ENCODE assay signal across 1 cellular context in genomic region chr16:50547340-50547865, GRCh38.
TF ChIP-seq lines count a peak whose summit lies in the region.

No MANE protein-coding gene starts in this region.

TF ChIP-seq in HepG2, 621 proteins besides CTCF, POLR2A, EP300 and RAD21 (continued from another document and continues in another):
- TF ChIP-seq HOXA9 (CRISPR knock-in tag; IDR thresholded peaks at IDR 0.05; ENCODE audit: borderline replicate concordance) (no peak), ZNF546 (CRISPR knock-in tag; conservative IDR thresholded peaks at IDR 0.05) (0 out of 2 replicates have a peak, but pooled peaks have one; percentile 34), REST (IDR thresholded peaks at IDR 0.05; ENCODE audit: borderline replicate concordance in 1 of 2, low read depth in 1 of 2, low read length in 2 of 2) (0 out of 4 replicates have a peak, but pooled peaks of 1 of the 2 experiments have one; percentile 63), MTF1 (CRISPR knock-in tag; IDR thresholded peaks at IDR 0.05) (no peak), GPN1 (CRISPR knock-in tag; IDR thresholded peaks at IDR 0.05; ENCODE audit: borderline replicate concordance) (no peak), ZNF260 (CRISPR knock-in tag; IDR thresholded peaks at IDR 0.05; ENCODE audit: borderline replicate concordance, low read depth) (no peak), ETS1 (CRISPR knock-in tag; IDR thresholded peaks at IDR 0.05) (no peak), SETDB1 (CRISPR knock-in tag; IDR thresholded peaks at IDR 0.05; ENCODE audit: borderline replicate concordance) (no peak), ZNF281 (CRISPR knock-in tag; IDR thresholded peaks at IDR 0.05; ENCODE audit: borderline replicate concordance) (peak; percentile 98), HMG20A (CRISPR knock-in tag; IDR thresholded peaks at IDR 0.05; ENCODE audit: borderline replicate concordance) (peak; percentile 82; the same call in 1 of the 2 replicates), HIC2 (CRISPR knock-in tag; IDR thresholded peaks at IDR 0.05; ENCODE audit: low read depth) (peak; percentile 72; the same call in 1 of the 2 replicates), PITX1 (CRISPR knock-in tag; IDR thresholded peaks at IDR 0.05) (peak; percentile 77; the same call in 1 of the 2 replicates), U2AF2 (IDR thresholded peaks at IDR 0.05; ENCODE audit: low read depth, low read length) (no peak), HMG20B (CRISPR knock-in tag; conservative IDR thresholded peaks at IDR 0.05) (peak; percentile 72), NR3C1 (CRISPR knock-in tag; IDR thresholded peaks at IDR 0.05) (no peak), ZNF446 (CRISPR knock-in tag; IDR thresholded peaks at IDR 0.05) (no peak), ZNF496 (CRISPR knock-in tag; IDR thresholded peaks at IDR 0.05; ENCODE audit: insufficient replicate concordance) (no peak), RFX1 (IDR thresholded peaks at IDR 0.05) (no peak), YY1 (IDR thresholded peaks at IDR 0.05; ENCODE audit: insufficient read depth, insufficient replicate concordance, low read depth, low read length) (peak; percentile 60), ZNF362 (CRISPR knock-in tag; IDR thresholded peaks at IDR 0.05; ENCODE audit: borderline replicate concordance) (no peak), RORA (CRISPR knock-in tag; IDR thresholded peaks at IDR 0.05) (no peak), BRCA1 (CRISPR knock-in tag; IDR thresholded peaks at IDR 0.05) (no peak; the same call in 1 of the 2 replicates), POLR2AphosphoS5 (IDR thresholded peaks at IDR 0.05; ENCODE audit: low read depth, low read length) (no peak; the same call in 1 of the 2 replicates), SP4 (CRISPR knock-in tag; IDR thresholded peaks at IDR 0.05) (0 out of 2 replicates have a peak, but pooled peaks have one; percentile 21), BRF2 (CRISPR knock-in tag; IDR thresholded peaks at IDR 0.05) (no peak), THAP8 (CRISPR knock-in tag; IDR thresholded peaks at IDR 0.05; ENCODE audit: borderline replicate concordance) (no peak), NFIB (CRISPR knock-in tag; IDR thresholded peaks at IDR 0.05; ENCODE audit: borderline replicate concordance) (no peak), ZNF607 (CRISPR knock-in tag; IDR thresholded peaks at IDR 0.05; ENCODE audit: borderline replicate concordance) (peak; percentile 55; the same call in 1 of the 2 replicates), CEBPZ (IDR thresholded peaks at IDR 0.05; ENCODE audit: low read length) (no peak), ZNF564 (CRISPR knock-in tag; IDR thresholded peaks at IDR 0.05) (no peak), TSC22D2 (CRISPR knock-in tag; IDR thresholded peaks at IDR 0.05; ENCODE audit: borderline replicate concordance) (no peak; the same call in 1 of the 2 replicates), ZNF782 (CRISPR knock-in tag; IDR thresholded peaks at IDR 0.05; ENCODE audit: borderline replicate concordance) (no peak), CENPT (CRISPR knock-in tag; IDR thresholded peaks at IDR 0.05; ENCODE audit: low read depth) (no peak), MAFG (CRISPR knock-in tag; IDR thresholded peaks at IDR 0.05) (no peak), TEAD2 (CRISPR knock-in tag; IDR thresholded peaks at IDR 0.05) (no peak), ZNF382 (CRISPR knock-in tag; IDR thresholded peaks at IDR 0.05; ENCODE audit: borderline replicate concordance) (no peak), MNT (IDR thresholded peaks at IDR 0.05) (no peak), SUZ12 (IDR thresholded peaks at IDR 0.05; ENCODE audit: low read depth, low read length) (no peak), TERF1 (CRISPR knock-in tag; IDR thresholded peaks at IDR 0.05) (no peak)
